ENCODE assay signal across 20 cellular contexts in the genomic region with DNA sequence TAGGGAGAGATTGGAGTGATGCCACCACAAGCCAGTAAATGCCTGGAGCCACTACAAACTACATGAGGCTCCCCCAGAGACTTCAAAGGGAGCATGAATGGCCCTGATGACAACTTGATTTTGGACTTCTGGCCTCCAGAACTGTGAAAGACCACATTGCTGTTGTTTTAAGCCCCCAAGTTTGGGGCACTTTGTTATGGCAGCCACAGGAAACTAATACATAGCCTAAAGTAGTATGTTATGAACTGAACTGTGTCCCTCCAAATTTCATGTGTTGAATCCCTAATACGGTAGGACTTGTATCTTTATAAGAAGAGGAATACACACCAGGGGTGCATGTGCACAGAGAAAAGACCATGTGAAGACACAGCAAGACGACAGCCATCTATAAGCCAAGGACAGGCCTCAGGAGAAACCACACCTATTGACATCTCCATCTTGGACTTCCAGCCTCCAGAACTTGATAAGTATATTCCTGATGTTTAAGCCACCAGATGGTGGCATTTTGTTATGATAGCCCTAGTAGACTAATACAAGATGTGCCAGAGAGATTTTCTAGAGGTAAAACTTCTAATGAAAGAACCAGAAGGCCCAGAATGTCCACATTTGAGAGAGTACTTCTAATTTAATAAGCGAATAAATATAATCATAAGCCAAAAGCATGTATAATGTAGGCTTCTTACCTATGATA.
DNase-seq lines count a peak whose midpoint lies in the region; ATAC-seq, FAIRE-seq and TF ChIP-seq lines count a peak whose summit lies in the region.
"Had no signal": no experiment of that assay in that cellular context is flagged by ENCODE, and none has a peak within 500 bp of the region (broad histone marks: within the 10 kb centered on the region; RNA-seq: fewer than 3 reads in every experiment).

No MANE protein-coding gene starts in this region.

- TF ChIP-seq CTCF in A549 (IDR thresholded peaks at IDR 0.05) = no peak
- TF ChIP-seq CTCF in HFFc6 (IDR thresholded peaks at IDR 0.05) = no peak
- TF ChIP-seq CTCF in fibroblast of pulmonary artery (IDR thresholded peaks at IDR 0.05; ENCODE audit: low read length, missing control alignments) = no peak

- H3K4me1 Mint-ChIP-seq in HFFc6 (ENCODE audit: low read depth) = peaks cover 14% of the 10 kb centered on the region; the same call in 1 of the 2 replicates
- H3K4me1 Mint-ChIP-seq: CD4-positive, CD25-positive, alpha-beta regulatory T cell had no signal

- H3K9me3 ChIP-seq in A549 = no peaks in the 10 kb centered on the region
- H3K9me3 ChIP-seq: MG63, SJSA1 had no signal

- H3K4me3 ChIP-seq in A549 = no peak overlapping the region
- H3K4me3 ChIP-seq in fibroblast of pulmonary artery (replicated peaks; ENCODE audit: low read depth, low read length) = no peak overlapping the region
- H3K4me3 ChIP-seq: MG63, SJSA1 had no signal

- no peak for TF ChIP-seq POLR2A in A549 (IDR thresholded peaks at IDR 0.05; ENCODE audit: low read length)

- peaks cover 3% of the 10 kb centered on the region; the same call in 1 of the 2 replicates for H3K27me3 Mint-ChIP-seq in HFFc6 (ENCODE audit: insufficient read depth)
- H3K27me3 Mint-ChIP-seq: CD4-positive, CD25-positive, alpha-beta regulatory T cell had no signal

- H3K9me3 Mint-ChIP-seq in HFFc6 = no peaks in the 10 kb centered on the region

- TF ChIP-seq EP300 in A549 (IDR thresholded peaks at IDR 0.05) = no peak

- no peaks in the 10 kb centered on the region for H3K36me3 Mint-ChIP-seq in HFFc6 (ENCODE audit: low read depth)
- H3K36me3 Mint-ChIP-seq: CD4-positive, CD25-positive, alpha-beta regulatory T cell had no signal

- in situ Hi-C loops in SK-MEL-5 (cut with HindIII; ENCODE audit: low pct_unique_long_range_greater_than_20kb, low sequenced_read_pairs) = no loop called here

- no peak overlapping the region for H3K4me2 ChIP-seq in A549

- H3K4me1 ChIP-seq in A549 = no peaks in the 10 kb centered on the region

- no peak overlapping the region for H3K4me3 Mint-ChIP-seq in HFFc6
- H3K4me3 Mint-ChIP-seq: CD4-positive, CD25-positive, alpha-beta regulatory T cell had no signal

- POLR2A ChIA-PET in A549 (lab: Yijun Ruan, JAX) = no interaction called here

- WGBS in A549 (ENCODE audit: missing lambda C conversion rate) = 33% methylated on average over 3 of the region's 3 CpGs

- no peak overlapping the region for H3K27ac Mint-ChIP-seq in HFFc6
- H3K27ac Mint-ChIP-seq: CD4-positive, CD25-positive, alpha-beta regulatory T cell had no signal

- peak; percentile 72 for FAIRE-seq in A549 (lab: Jason Lieb, UNC)
- FAIRE-seq: A204.1, GM19239, H1 had no signal

- TF ChIP-seq RAD21 in A549 (conservative IDR thresholded peaks at IDR 0.05 in 1 of 2, IDR thresholded peaks at IDR 0.05 in 1 of 2) = no peak

- no peak overlapping the region for H3K27ac ChIP-seq in A549
- H3K27ac ChIP-seq: SJSA1 had no signal

- no peak for ATAC-seq in A549
- ATAC-seq: Panc1 had no signal

- CTCF ChIA-PET in A549 (lab: Yijun Ruan, JAX) = interaction anchor here (0.8 kb wide), 1 partner anchor 402 kb away, joined by 3 read pairs; no protein-coding TSS in a partner anchor

- DNase-seq in A549 (ENCODE audit: low read depth in 1 of 2, low spot score in 1 of 2) (no peak), HFFc6 (peak; percentile 7), SK-MEL-5 (ENCODE audit: low read depth, low spot score) (peak; percentile 23), fibroblast of pulmonary artery (ENCODE audit: low read depth) (peak; percentile 7), NCI-H2081 (lab: John Stamatoyannopoulos, UW) (no peak), epidermal melanocyte (ENCODE audit: insufficient read length, low spot score) (no peak), SIG-M5 (lab: John Stamatoyannopoulos, UW) (no peak)
- DNase-seq in stimulated activated naive CD4-positive, alpha-beta T cell treated with Interleukin-2 at 50 U/mL for 16 hours (lab: John Stamatoyannopoulos, UW) = no peak
- DNase-seq: CD4-positive, CD25-positive, alpha-beta regulatory T cell; COR-L47; Karpas-422; MG63; NCI-H1436; NCI-H187 treated with DMSO at 0.1 percent for 48 hours; NCI-H748 treated with DMSO at 0.1 percent for 48 hours had no signal

TF ChIP-seq in A549, 52 proteins besides CTCF, POLR2A, EP300 and RAD21:
- TF ChIP-seq TFCP2L1 (CRISPR knock-in tag; IDR thresholded peaks at IDR 0.05) = no peak
- no peak for TF ChIP-seq ZFP36 (IDR thresholded peaks at IDR 0.05; ENCODE audit: borderline replicate concordance, partially characterized antibody)
- TF ChIP-seq RCOR1 (IDR thresholded peaks at IDR 0.05; ENCODE audit: low read depth, low read length) = no peak
- TF ChIP-seq MAFK (IDR thresholded peaks at IDR 0.05; ENCODE audit: partially characterized antibody) = no peak
- no peak for TF ChIP-seq CEBPB (IDR thresholded peaks at IDR 0.05)
- TF ChIP-seq HOXB13 (CRISPR knock-in tag; IDR thresholded peaks at IDR 0.05; ENCODE audit: low read depth) = no peak
- TF ChIP-seq, protein P1, sequence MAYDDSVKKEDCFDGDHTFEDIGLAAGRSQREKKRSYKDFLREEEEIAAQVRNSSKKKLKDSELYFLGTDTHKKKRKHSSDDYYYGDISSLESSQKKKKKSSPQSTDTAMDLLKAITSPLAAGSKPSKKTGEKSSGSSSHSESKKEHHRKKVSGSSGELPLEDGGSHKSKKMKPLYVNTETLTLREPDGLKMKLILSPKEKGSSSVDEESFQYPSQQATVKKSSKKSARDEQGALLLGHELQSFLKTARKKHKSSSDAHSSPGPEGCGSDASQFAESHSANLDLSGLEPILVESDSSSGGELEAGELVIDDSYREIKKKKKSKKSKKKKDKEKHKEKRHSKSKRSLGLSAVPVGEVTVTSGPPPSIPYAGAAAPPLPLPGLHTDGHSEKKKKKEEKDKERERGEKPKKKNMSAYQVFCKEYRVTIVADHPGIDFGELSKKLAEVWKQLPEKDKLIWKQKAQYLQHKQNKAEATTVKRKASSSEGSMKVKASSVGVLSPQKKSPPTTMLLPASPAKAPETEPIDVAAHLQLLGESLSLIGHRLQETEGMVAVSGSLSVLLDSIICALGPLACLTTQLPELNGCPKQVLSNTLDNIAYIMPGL (CRISPR knock-in tag; IDR thresholded peaks at IDR 0.05; ENCODE audit: borderline replicate concordance) = no peak
- TF ChIP-seq POLR2AphosphoS2 (conservative IDR thresholded peaks at IDR 0.05; ENCODE audit: low read length) = no peak
- no peak for TF ChIP-seq CHD2 (IDR thresholded peaks at IDR 0.05; ENCODE audit: low read length, partially characterized antibody)
- no peak for TF ChIP-seq BHLHE40 (IDR thresholded peaks at IDR 0.05; ENCODE audit: low read depth, low read length)
- TF ChIP-seq NPAS2 (CRISPR knock-in tag; IDR thresholded peaks at IDR 0.05; ENCODE audit: borderline replicate concordance) = no peak

Comparison
In these comparisons a context has a peak if more than half of its experiments do, and no peak if none do; other contexts are left out.
1. DNase-seq: peak in HFFc6 (single experiment), SK-MEL-5 (single experiment) and fibroblast of pulmonary artery (single experiment); none in A549 (0 of 2), stimulated activated naive CD4-positive, alpha-beta T cell treated with Interleukin-2 at 50 U/mL for 16 hours (single experiment), NCI-H2081 (0 of 2), epidermal melanocyte (single experiment) and SIG-M5 (single experiment).